In genomic region chr10:34941471-34942357, GRCh38 we compare ENCODE assay signal across 1 cellular context.
TF ChIP-seq lines count a peak whose summit lies in the region.

No MANE protein-coding gene starts in this region.

TF ChIP-seq in HepG2, 621 proteins besides CTCF, POLR2A, EP300 and RAD21 (continued from another document):
- no peak for TF ChIP-seq THAP9 (CRISPR knock-in tag; IDR thresholded peaks at IDR 0.05; ENCODE audit: borderline replicate concordance)
- TF ChIP-seq RORA (CRISPR knock-in tag; IDR thresholded peaks at IDR 0.05) = no peak
